ENCODE assay signal across 26 cellular contexts in the genomic region with DNA sequence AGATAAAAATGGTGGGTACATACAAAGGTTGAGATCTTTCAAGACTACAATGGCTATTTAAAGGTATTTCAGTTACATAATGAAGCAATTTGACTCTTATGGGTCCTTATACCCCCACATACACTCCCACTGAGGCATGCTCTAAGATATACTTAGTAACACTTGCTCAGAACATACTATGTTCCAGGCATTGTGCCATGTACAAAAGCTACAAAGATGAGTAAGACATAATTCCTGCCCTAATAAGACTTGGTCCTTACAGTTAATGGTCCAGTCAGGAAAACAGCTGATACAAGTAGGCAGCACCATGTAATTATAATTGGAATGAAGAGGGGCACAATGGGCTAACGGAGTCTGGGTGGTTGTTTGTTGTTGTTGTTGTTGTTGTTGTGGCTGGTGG.
DNase-seq lines count a peak whose midpoint lies in the region; ATAC-seq and TF ChIP-seq lines count a peak whose summit lies in the region.
"Had no signal": no experiment of that assay in that cellular context is flagged by ENCODE, and none has a peak within 500 bp of the region (broad histone marks: within the 10 kb centered on the region; RNA-seq: fewer than 3 reads in every experiment).

No MANE protein-coding gene starts in this region.

- CTCF ChIA-PET in SK-N-SH (lab: Yijun Ruan, JAX), result interaction anchor here (1.0 kb wide), 2 partner anchors 10 to 31 kb away, joined by 3 read pairs; no protein-coding TSS in a partner anchor

- H3K79me2 ChIP-seq in SK-N-SH (ENCODE audit: insufficient read depth) (no peaks in the 10 kb centered on the region), osteoblast (ENCODE audit: insufficient read depth, low read length) (no peaks in the 10 kb centered on the region), hepatocyte (no peaks in the 10 kb centered on the region)

- no peaks in the 10 kb centered on the region for H3F3A ChIP-seq in SK-N-SH (replicated peaks; ENCODE audit: insufficient read depth)

- ATAC-seq in HG02588 (IDR thresholded peaks at IDR 0.05; ENCODE audit: unreplicated experiment), result no peak
- ATAC-seq in sciatic nerve, result no peak
- ATAC-seq: GM12878; right cardiac atrium; stimulated activated naive CD8-positive, alpha-beta T cell treated with anti-CD3 and anti-CD28 coated beads, Interleukin-15, amount 100 ng/mL, for 72 hours; WTC11 had no signal

- no peak overlapping the region for H3K9ac ChIP-seq in SK-N-SH
- H3K9ac ChIP-seq: BLaER1 had no signal

- H3K9me2 ChIP-seq in SK-N-SH, result no peaks in the 10 kb centered on the region
- no peaks in the 10 kb centered on the region for H3K9me2 ChIP-seq in hepatocyte (replicated peaks; ENCODE audit: insufficient read depth)

- H3K4me2 ChIP-seq in SK-N-SH (no peak overlapping the region), osteoblast (ENCODE audit: insufficient read depth, low read length) (no peak overlapping the region), hepatocyte (no peak overlapping the region)
- H3K4me2 ChIP-seq: BLaER1 had no signal

- H3K9me3 Mint-ChIP-seq in activated T-helper 1 cell treated with anti-CD3 and anti-CD28 coated beads, Interleukin-12 subunit alpha, Interleukin-12 subunit beta, Interleukin-2, Interleukin-4 antibody, amounts not matched to agents 30 ng/mL and 10 ng/mL and 1 ng/mL, durations not matched to agents 14 hours and 24 hours and 36 hours, result no peaks in the 10 kb centered on the region
- H3K9me3 Mint-ChIP-seq: activated CD4-positive, alpha-beta T cell treated with anti-CD3 and anti-CD28 coated beads, Interleukin-2, amount 10 ng/mL, durations not matched to agents 7 days and 5 days; activated naive CD8-positive, alpha-beta T cell treated with anti-CD3 and anti-CD28 coated beads, Interleukin-2, amount 10 ng/mL, durations not matched to agents 7 days and 5 days; brain; stimulated activated naive CD8-positive, alpha-beta T cell treated with anti-CD3 and anti-CD28 coated beads, Interleukin-15, amount 100 ng/mL, for 72 hours; WTC11 had no signal

- H3K4me1 ChIP-seq in SK-N-SH (ENCODE audit: control insufficient read depth in 1 of 2, insufficient read depth in 2 of 2, low read depth in 1 of 2, low read length in 1 of 2) (peaks cover 15 to 26% of the 10 kb centered on the region in 2 experiments), osteoblast (ENCODE audit: insufficient read depth, low read length) (no peaks in the 10 kb centered on the region), hepatocyte (ENCODE audit: insufficient read depth) (no peaks in the 10 kb centered on the region)
- H3K4me1 ChIP-seq: BLaER1, thyroid gland had no signal

- intact Hi-C loops in activated T-helper 1 cell treated with anti-CD3 and anti-CD28 coated beads, Interleukin-12 subunit alpha, Interleukin-12 subunit beta, Interleukin-2, Interleukin-4 antibody, amounts not matched to agents 30 ng/mL and 10 ng/mL and 1 ng/mL, durations not matched to agents 14 hours and 24 hours and 36 hours (cut with micrococcal nuclease), result no loop called here
- intact Hi-C loops in sciatic nerve (cut with DNase I), result loop anchor here (5.0 kb wide), 1 partner anchor 1121 kb away; no protein-coding TSS in a partner anchor

- H3K27me3 ChIP-seq in SK-N-SH (ENCODE audit: insufficient read depth) (no peaks in the 10 kb centered on the region), osteoblast (ENCODE audit: insufficient read depth, low read length) (no peaks in the 10 kb centered on the region), hepatocyte (no peaks in the 10 kb centered on the region)
- H3K27me3 ChIP-seq: BLaER1, thyroid gland had no signal

- POLR2A ChIA-PET in SK-N-SH (lab: Yijun Ruan, JAX), result no interaction called here

- TF ChIP-seq CTCF in AG10803 (conservative IDR thresholded peaks at IDR 0.05; ENCODE audit: low read length) (no peak), SK-N-SH (IDR thresholded peaks at IDR 0.05) (no peak), choroid plexus epithelial cell (conservative IDR thresholded peaks at IDR 0.05; ENCODE audit: low read depth, low read length) (no peak), osteoblast (IDR thresholded peaks at IDR 0.05; ENCODE audit: extremely low read depth, low read depth, low read length) (no peak), hepatocyte (IDR thresholded peaks at IDR 0.05; ENCODE audit: poor library complexity) (no peak)

- no peaks in the 10 kb centered on the region for H3K4me1 Mint-ChIP-seq in activated T-helper 1 cell treated with anti-CD3 and anti-CD28 coated beads, Interleukin-12 subunit alpha, Interleukin-12 subunit beta, Interleukin-2, Interleukin-4 antibody, amounts not matched to agents 30 ng/mL and 10 ng/mL and 1 ng/mL, durations not matched to agents 14 hours and 24 hours and 36 hours (ENCODE audit: low read depth)
- H3K4me1 Mint-ChIP-seq: activated CD4-positive, alpha-beta T cell treated with anti-CD3 and anti-CD28 coated beads, Interleukin-2, amount 10 ng/mL, durations not matched to agents 7 days and 5 days; activated naive CD8-positive, alpha-beta T cell treated with anti-CD3 and anti-CD28 coated beads, Interleukin-2, amount 10 ng/mL, durations not matched to agents 7 days and 5 days; stimulated activated naive CD8-positive, alpha-beta T cell treated with anti-CD3 and anti-CD28 coated beads, Interleukin-15, amount 100 ng/mL, for 72 hours had no signal

- H3K36me3 ChIP-seq in SK-N-SH (replicated peaks in 1 of 2; ENCODE audit: control insufficient read depth in 1 of 2, insufficient read depth in 2 of 2, low read length in 1 of 2) (no peaks in the 10 kb centered on the region), osteoblast (ENCODE audit: insufficient read depth, low read length) (no peaks in the 10 kb centered on the region), hepatocyte (replicated peaks; ENCODE audit: insufficient read depth, low read depth) (no peaks in the 10 kb centered on the region)
- H3K36me3 ChIP-seq: BLaER1, thyroid gland had no signal

- no peak overlapping the region for H2AFZ ChIP-seq in SK-N-SH (ENCODE audit: low read depth)
- H2AFZ ChIP-seq in osteoblast (ENCODE audit: low read length), result no peak overlapping the region
- H2AFZ ChIP-seq in hepatocyte, result no peak overlapping the region

- H3K36me3 Mint-ChIP-seq in activated T-helper 1 cell treated with anti-CD3 and anti-CD28 coated beads, Interleukin-12 subunit alpha, Interleukin-12 subunit beta, Interleukin-2, Interleukin-4 antibody, amounts not matched to agents 30 ng/mL and 10 ng/mL and 1 ng/mL, durations not matched to agents 14 hours and 24 hours and 36 hours (ENCODE audit: low read depth), result no peaks in the 10 kb centered on the region
- H3K36me3 Mint-ChIP-seq: activated naive CD8-positive, alpha-beta T cell treated with anti-CD3 and anti-CD28 coated beads, Interleukin-2, amount 10 ng/mL, durations not matched to agents 7 days and 5 days; brain; WTC11 had no signal

- H3K4me3 ChIP-seq in AG10803 (ENCODE audit: low read length), result no peak overlapping the region
- H3K4me3 ChIP-seq in SK-N-SH (ENCODE audit: low read depth in 2 of 2, low read length in 1 of 2), result no peak overlapping the region
- no peak overlapping the region for H3K4me3 ChIP-seq in choroid plexus epithelial cell (ENCODE audit: low read depth, low read length)
- H3K4me3 ChIP-seq in osteoblast (ENCODE audit: insufficient read depth, low read length), result no peak overlapping the region
- no peak overlapping the region for H3K4me3 ChIP-seq in hepatocyte
- H3K4me3 ChIP-seq: BLaER1, GM12878, thyroid gland had no signal

- H3K27me3 Mint-ChIP-seq in activated T-helper 1 cell treated with anti-CD3 and anti-CD28 coated beads, Interleukin-12 subunit alpha, Interleukin-12 subunit beta, Interleukin-2, Interleukin-4 antibody, amounts not matched to agents 30 ng/mL and 10 ng/mL and 1 ng/mL, durations not matched to agents 14 hours and 24 hours and 36 hours (ENCODE audit: insufficient read depth), result peaks cover 3% of the 10 kb centered on the region
- H3K27me3 Mint-ChIP-seq: activated CD4-positive, alpha-beta T cell treated with anti-CD3 and anti-CD28 coated beads, Interleukin-2, amount 10 ng/mL, durations not matched to agents 7 days and 5 days had no signal

- H3K27ac ChIP-seq in SK-N-SH (ENCODE audit: low read depth in 2 of 2, low read length in 1 of 2) (no peak overlapping the region), osteoblast (ENCODE audit: low read depth, low read length) (no peak overlapping the region), hepatocyte (no peak overlapping the region)
- H3K27ac ChIP-seq: BLaER1, HL-60, thyroid gland had no signal

- no peak for TF ChIP-seq RAD21 in SK-N-SH (IDR thresholded peaks at IDR 0.05; ENCODE audit: low read length)

- DNase-seq in AG10803 (ENCODE audit: low read depth) (peak; percentile 87), SK-N-SH (no peak), choroid plexus epithelial cell (ENCODE audit: low read depth) (peak; percentile 7), osteoblast (ENCODE audit: insufficient read length, low spot score, missing footprints) (peak; percentile 25), sciatic nerve (ENCODE audit: low spot score) (no peak), hepatocyte (ENCODE audit: low spot score) (no peak)
- DNase-seq in activated T-helper 1 cell treated with anti-CD3 and anti-CD28 coated beads, Interleukin-12 subunit alpha, Interleukin-12 subunit beta, Interleukin-2, Interleukin-4 antibody, amounts not matched to agents 30 ng/mL and 10 ng/mL and 1 ng/mL, durations not matched to agents 14 hours and 24 hours and 36 hours (ENCODE audit: low spot score), result no peak
- DNase-seq: activated CD4-positive, alpha-beta T cell treated with anti-CD3 and anti-CD28 coated beads, Interleukin-2, amount 10 ng/mL, durations not matched to agents 7 days and 5 days; activated gamma-delta T cell; activated naive CD8-positive, alpha-beta T cell treated with anti-CD3 and anti-CD28 coated beads, Interleukin-2, amount 10 ng/mL, durations not matched to agents 7 days and 5 days; activated T-cell treated with anti-CD3 and anti-CD28 coated beads, Interleukin-2, amount 50 U/mL, for 1 hour; glutamatergic neuron; NCI-H1436 treated with DMSO at 0.1 percent for 48 hours; NCI-H774; right cardiac atrium; SIG-M5; stimulated activated CD4-positive, alpha-beta T cell treated with anti-CD3 and anti-CD28 coated beads, Interleukin-2, amount 100 ng/mL, for 48 hours; stimulated activated naive CD8-positive, alpha-beta T cell treated with anti-CD3 and anti-CD28 coated beads, Interleukin-15, amount 100 ng/mL, for 72 hours; T1000; thyroid gland had no signal

- no peak overlapping the region for H3K4me3 Mint-ChIP-seq in activated T-helper 1 cell treated with anti-CD3 and anti-CD28 coated beads, Interleukin-12 subunit alpha, Interleukin-12 subunit beta, Interleukin-2, Interleukin-4 antibody, amounts not matched to agents 30 ng/mL and 10 ng/mL and 1 ng/mL, durations not matched to agents 14 hours and 24 hours and 36 hours
- H3K4me3 Mint-ChIP-seq: activated CD4-positive, alpha-beta T cell treated with anti-CD3 and anti-CD28 coated beads, Interleukin-2, amount 10 ng/mL, durations not matched to agents 7 days and 5 days; activated naive CD8-positive, alpha-beta T cell treated with anti-CD3 and anti-CD28 coated beads, Interleukin-2, amount 10 ng/mL, durations not matched to agents 7 days and 5 days; brain; stimulated activated naive CD8-positive, alpha-beta T cell treated with anti-CD3 and anti-CD28 coated beads, Interleukin-15, amount 100 ng/mL, for 72 hours; WTC11 had no signal

- no peak overlapping the region for H3K27ac Mint-ChIP-seq in activated T-helper 1 cell treated with anti-CD3 and anti-CD28 coated beads, Interleukin-12 subunit alpha, Interleukin-12 subunit beta, Interleukin-2, Interleukin-4 antibody, amounts not matched to agents 30 ng/mL and 10 ng/mL and 1 ng/mL, durations not matched to agents 14 hours and 24 hours and 36 hours
- H3K27ac Mint-ChIP-seq: activated CD4-positive, alpha-beta T cell treated with anti-CD3 and anti-CD28 coated beads, Interleukin-2, amount 10 ng/mL, durations not matched to agents 7 days and 5 days; activated naive CD8-positive, alpha-beta T cell treated with anti-CD3 and anti-CD28 coated beads, Interleukin-2, amount 10 ng/mL, durations not matched to agents 7 days and 5 days; brain; stimulated activated naive CD8-positive, alpha-beta T cell treated with anti-CD3 and anti-CD28 coated beads, Interleukin-15, amount 100 ng/mL, for 72 hours; WTC11 had no signal

- TF ChIP-seq EP300 in SK-N-SH (IDR thresholded peaks at IDR 0.05; ENCODE audit: borderline replicate concordance in 1 of 2, low read depth in 1 of 2, low read length in 1 of 2), result 0 out of 4 replicates have a peak, but pooled peaks of 1 of the 2 experiments have one; percentile 20

- WGBS in SK-N-SH (ENCODE audit: low lambda C conversion rate), result 94% methylated on average over 1 of the region's 1 CpG
- WGBS in hepatocyte (ENCODE audit: low lambda C conversion rate, missing lambda C conversion rate), result 74% methylated on average over 1 of the region's 1 CpG

- no peaks in the 10 kb centered on the region for H3K9me3 ChIP-seq in SK-N-SH
- H3K9me3 ChIP-seq in osteoblast (ENCODE audit: low read depth, low read length), result no peaks in the 10 kb centered on the region
- no peaks in the 10 kb centered on the region for H3K9me3 ChIP-seq in hepatocyte (ENCODE audit: low read depth)
- H3K9me3 ChIP-seq: BLaER1, thyroid gland had no signal

- no peaks in the 10 kb centered on the region for H4K20me1 ChIP-seq in SK-N-SH (ENCODE audit: insufficient read depth)
- H4K20me1 ChIP-seq in osteoblast (ENCODE audit: insufficient read depth, low read length), result no peaks in the 10 kb centered on the region
- H4K20me1 ChIP-seq in hepatocyte (ENCODE audit: insufficient read depth, poor library complexity, severe bottlenecking), result no peaks in the 10 kb centered on the region
- H4K20me1 ChIP-seq: BLaER1 had no signal

Comparison
In these comparisons a context has a peak if more than half of its experiments do, and no peak if none do; other contexts are left out.
1. DNase-seq: peak in AG10803 (single experiment), choroid plexus epithelial cell (single experiment) and osteoblast (single experiment); none in SK-N-SH (single experiment), activated T-helper 1 cell treated with anti-CD3 and anti-CD28 coated beads, Interleukin-12 subunit alpha, Interleukin-12 subunit beta, Interleukin-2, Interleukin-4 antibody, amounts not matched to agents 30 ng/mL and 10 ng/mL and 1 ng/mL, durations not matched to agents 14 hours and 24 hours and 36 hours (single experiment), sciatic nerve (single experiment) and hepatocyte (single experiment).